8 cellular contexts compared by ENCODE assay signal in the genomic region with DNA sequence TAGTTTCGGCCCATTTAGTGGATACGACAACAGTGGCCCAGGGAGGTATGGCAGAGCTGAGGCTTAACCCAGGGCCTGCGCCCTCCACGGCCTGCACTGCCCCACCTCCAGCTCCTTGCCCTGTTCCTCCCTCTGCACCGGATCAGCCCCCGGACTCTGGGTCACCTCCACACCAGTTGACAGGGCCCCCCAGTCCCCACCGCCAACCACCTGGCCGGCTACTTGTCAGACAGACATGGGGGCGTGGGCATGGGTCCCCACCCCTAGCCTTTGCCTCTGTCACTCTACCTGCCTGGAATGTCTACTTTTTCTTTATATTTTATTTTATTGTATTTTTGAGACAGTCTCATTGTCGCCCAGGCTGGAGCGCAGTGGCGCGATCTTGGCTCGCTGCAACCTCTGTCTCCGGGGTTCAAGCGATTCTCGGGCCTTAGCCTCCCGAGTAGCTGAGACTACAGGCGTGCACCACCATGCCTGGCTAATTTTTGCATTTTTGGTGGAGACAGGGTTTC. TPM values are rescaled to one million over a fixed set of nuclear protein-coding genes. Genes with fewer than 3 reads are reported as not detected.
A peak's percentile ranks its signal among the peaks of the same experiment; 100 is the strongest.
DNase-seq lines count a peak whose midpoint lies in the region; ATAC-seq and TF ChIP-seq lines count a peak whose summit lies in the region.

No MANE protein-coding gene starts in this region.

- peaks cover 26% of the 10 kb centered on the region for H3K4me1 Mint-ChIP-seq in activated CD8-positive, alpha-beta T cell treated with anti-CD3 and anti-CD28 coated beads, Interleukin-2, amount 10 ng/mL, durations not matched to agents 7 days and 5 days (ENCODE audit: low read depth)

- H3K27me3 ChIP-seq in heart left ventricle, result no peaks in the 10 kb centered on the region
- no peaks in the 10 kb centered on the region for H3K27me3 ChIP-seq in rectal smooth muscle tissue (ENCODE audit: control insufficient read depth, insufficient read depth, low read length)

- H3K9ac ChIP-seq in rectal smooth muscle tissue (ENCODE audit: low read length), result peak overlapping the region; percentile 94

- H3K9me3 Mint-ChIP-seq in activated CD8-positive, alpha-beta T cell treated with anti-CD3 and anti-CD28 coated beads, Interleukin-2, amount 10 ng/mL, durations not matched to agents 7 days and 5 days (ENCODE audit: insufficient read depth), result no peaks in the 10 kb centered on the region

- H3K36me3 ChIP-seq in heart left ventricle (peaks cover 11 to 19% (median 15%) of the 10 kb centered on the region in 9 donors), rectal smooth muscle tissue (ENCODE audit: control insufficient read depth, insufficient read depth, low read length) (peaks cover 17% of the 10 kb centered on the region)

- intact Hi-C loops in heart left ventricle (cut with DNase I), result loop anchor here in 6 of 10 donors (5.0 to 10.0 kb wide), 4 partner anchors 37 to 349 kb away; partner anchors contain the start of genes FAAP100 (in 4 of the 6), BAHCC1 (in 1 of the 6) and P4HB (in 1 of the 6)

- POLR2A ChIA-PET in activated CD8-positive, alpha-beta T cell treated with anti-CD3 and anti-CD28 coated beads, Interleukin-2, amount 10 ng/mL, durations not matched to agents 7 days and 5 days (lab: Charles Lee), result interaction anchor here (1.6 to 2.0 kb wide), 2 partner anchors 36 to 187 kb away, joined by 5 to 8 read pairs; partner anchors contain the start of genes FAAP100 and MRPL12

- peaks cover 26% of the 10 kb centered on the region for H3K36me3 Mint-ChIP-seq in activated CD8-positive, alpha-beta T cell treated with anti-CD3 and anti-CD28 coated beads, Interleukin-2, amount 10 ng/mL, durations not matched to agents 7 days and 5 days (ENCODE audit: low read depth)

- H3K4me1 ChIP-seq in heart left ventricle (peaks cover 8 to 71% (median 46%) of the 10 kb centered on the region in 12 donors), rectal smooth muscle tissue (ENCODE audit: control insufficient read depth, insufficient read depth, low read length) (peaks cover 23% of the 10 kb centered on the region)

- peak overlapping the region; percentile 89 for H3K4me3 Mint-ChIP-seq in activated CD8-positive, alpha-beta T cell treated with anti-CD3 and anti-CD28 coated beads, Interleukin-2, amount 10 ng/mL, durations not matched to agents 7 days and 5 days

- DNase-seq in GM12865 (ENCODE audit: low read depth) (no peak), heart left ventricle (peak in 3 of 5 donors; percentile 39 to 73 (median 45)), D341Med (ENCODE audit: low spot score) (no peak), ACHN (no peak), SW480 (ENCODE audit: low spot score) (no peak)
- no peak for DNase-seq in activated CD8-positive, alpha-beta T cell treated with anti-CD3 and anti-CD28 coated beads, Interleukin-2, amount 10 ng/mL, durations not matched to agents 7 days and 5 days

- H3K27ac Mint-ChIP-seq in activated CD8-positive, alpha-beta T cell treated with anti-CD3 and anti-CD28 coated beads, Interleukin-2, amount 10 ng/mL, durations not matched to agents 7 days and 5 days, result peak overlapping the region; percentile 94

- no peak for TF ChIP-seq POLR2A in heart left ventricle (IDR thresholded peaks at IDR 0.05)

- TF ChIP-seq CTCF in GM12865 (IDR thresholded peaks at IDR 0.05; ENCODE audit: insufficient read depth, low read depth, low read length, missing control alignments) (no peak), heart left ventricle (IDR thresholded peaks at IDR 0.05) (no peak)

- 38 to 48% (median 44%) methylated on average over 19 of the region's 19 CpGs for WGBS in heart left ventricle, 4 donors

- no peak for ATAC-seq in activated CD8-positive, alpha-beta T cell treated with anti-CD3 and anti-CD28 coated beads, Interleukin-2, amount 10 ng/mL, durations not matched to agents 7 days and 5 days
- no peak for ATAC-seq in heart left ventricle
- ATAC-seq in GM18861 (IDR thresholded peaks at IDR 0.05; ENCODE audit: unreplicated experiment), result no peak

- H3K27me3 Mint-ChIP-seq in activated CD8-positive, alpha-beta T cell treated with anti-CD3 and anti-CD28 coated beads, Interleukin-2, amount 10 ng/mL, durations not matched to agents 7 days and 5 days (ENCODE audit: low read depth), result peaks cover 3% of the 10 kb centered on the region

- in situ Hi-C loops in ACHN (cut with HindIII; ENCODE audit: low pct_ligation_motif_present, low pct_unique_long_range_greater_than_20kb, low sequenced_read_pairs), result no loop called here

- H3K27ac ChIP-seq in heart left ventricle (peak overlapping the region; percentile 96 to 100 (median 100)), rectal smooth muscle tissue (ENCODE audit: low read depth, low read length) (peak overlapping the region; percentile 100)

- H3K4me3 ChIP-seq in GM12865 (ENCODE audit: low read depth, low read length) (peak overlapping the region; percentile 90), heart left ventricle (peak overlapping the region; percentile 81 to 99 (median 94)), rectal smooth muscle tissue (ENCODE audit: low read length) (peak overlapping the region; percentile 74)

- CTCF ChIA-PET in activated CD8-positive, alpha-beta T cell treated with anti-CD3 and anti-CD28 coated beads, Interleukin-2, amount 10 ng/mL, durations not matched to agents 7 days and 5 days (lab: Charles Lee), result interaction anchor here (1.0 to 4.0 kb wide), 3 partner anchors 31 to 224 kb away, joined by 3 to 25 read pairs (median 3); no protein-coding TSS in a partner anchor

- no peaks in the 10 kb centered on the region for H3K9me3 ChIP-seq in heart left ventricle

RNA-seq across cellular contexts. Expression of gene ACTG1, which starts 3.0 kb away (rescaled TPM):
- 1,000 to 10,000 TPM; 5,147 to 5,318 TPM for total RNA-seq in activated CD8-positive, alpha-beta T cell treated with anti-CD3 and anti-CD28 coated beads, Interleukin-2, amount 10 ng/mL, durations not matched to agents 7 days and 5 days
- 1,000 to 10,000 TPM in 2 of 9 donors, 100 to 1,000 TPM in 7; 335 to 1,653 (median 423) TPM for total RNA-seq in heart left ventricle
- 1,000 to 10,000 TPM in 1 of 2 donors, 100 to 1,000 TPM in 1; 149 to 1,468 TPM for polyA plus RNA-seq in heart left ventricle

RNA-seq across cellular contexts. Expression of gene FSCN2, which starts 12.6 kb away (rescaled TPM):
- under 1 TPM; 0.52 to 0.74 TPM for total RNA-seq in activated CD8-positive, alpha-beta T cell treated with anti-CD3 and anti-CD28 coated beads, Interleukin-2, amount 10 ng/mL, durations not matched to agents 7 days and 5 days
- total RNA-seq in heart left ventricle, result under 1 TPM in 6 of 9 donors, not detected in 3; 0.22 to 0.72 (median 0.45) TPM
- polyA plus RNA-seq in heart left ventricle, result under 1 TPM; 0.28 to 0.42 TPM

RNA-seq across cellular contexts. Expression of gene FAAP100, which starts 36.6 kb away (rescaled TPM):
- 10 to 100 TPM; 39.2 to 43.6 TPM for total RNA-seq in activated CD8-positive, alpha-beta T cell treated with anti-CD3 and anti-CD28 coated beads, Interleukin-2, amount 10 ng/mL, durations not matched to agents 7 days and 5 days
- 10 to 100 TPM; 10.1 to 21.6 (median 13.5) TPM for total RNA-seq in heart left ventricle
- polyA plus RNA-seq in heart left ventricle, result 10 to 100 TPM; 17.0 to 18.7 TPM

Comparison
In these comparisons a context has a peak if more than half of its experiments do, and no peak if none do; other contexts are left out.
1. DNase-seq: peak in heart left ventricle (3 of 5); none in GM12865 (single experiment), activated CD8-positive, alpha-beta T cell treated with anti-CD3 and anti-CD28 coated beads, Interleukin-2, amount 10 ng/mL, durations not matched to agents 7 days and 5 days (single experiment), D341Med (single experiment), ACHN (single experiment) and SW480 (single experiment).
2. Peak in every context shown above with its lines, with median percentiles within 50 percentile points of each other: H3K4me3 ChIP-seq.